In the genomic region with DNA sequence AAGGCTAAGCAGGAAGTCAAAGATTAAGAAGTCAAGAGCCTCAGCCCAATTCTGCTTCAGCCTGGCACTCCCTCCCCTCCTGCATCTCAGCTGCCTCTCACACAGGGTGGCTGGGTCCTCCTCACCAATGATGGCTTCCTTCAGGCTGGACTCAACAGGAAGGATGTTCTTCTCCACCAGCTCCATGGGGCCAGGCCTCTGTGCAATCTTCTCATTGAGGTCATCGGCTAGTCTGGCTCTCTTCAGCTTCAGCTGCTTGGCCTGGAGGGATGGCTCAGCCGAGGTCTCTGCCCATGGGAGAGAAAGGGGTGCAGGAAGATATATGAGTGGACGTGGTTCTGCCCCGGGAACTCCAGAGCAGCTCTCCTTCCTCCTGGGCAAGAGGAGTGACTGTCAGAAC, we compare ENCODE assay signal across 21 cellular contexts. TPM values are rescaled to one million over a fixed set of nuclear protein-coding genes. Genes with fewer than 3 reads are reported as not detected.
DNase-seq lines count a peak whose midpoint lies in the region; ATAC-seq lines count a peak whose summit lies in the region.
"Had no signal": no experiment of that assay in that cellular context is flagged by ENCODE, and none has a peak within 500 bp of the region (broad histone marks: within the 10 kb centered on the region; RNA-seq: fewer than 3 reads in every experiment).

No MANE protein-coding gene starts in this region.

- intact Hi-C loops in dendritic cell treated with granulocyte-macrophage colony-stimulating factor and Interleukin-4, amounts not matched to agents 40 ng/mL and 50 ng/mL, for 4 days (cut with micrococcal nuclease), result no loop called here

- no peak for ATAC-seq in T-helper 17 cell
- ATAC-seq in stimulated activated memory B cell treated with anti-CD40 and anti-IgM and Interleukin-4, amounts not matched to agents 10 μg/mL and 1 μg/mL and 100 μg/mL, for 72 hours, result no peak
- no peak for ATAC-seq in GM19035 (IDR thresholded peaks at IDR 0.05; ENCODE audit: unreplicated experiment)
- ATAC-seq: HepG2, Panc1 had no signal

- H3K27ac Mint-ChIP-seq in activated naive CD4-positive, alpha-beta T cell treated with anti-CD3 and anti-CD28 coated beads, Interleukin-2, amount 10 ng/mL, durations not matched to agents 7 days and 5 days, result peak overlapping the region; percentile 37
- H3K27ac Mint-ChIP-seq in T-helper 17 cell, result peak overlapping the region; percentile 85
- H3K27ac Mint-ChIP-seq in dendritic cell treated with granulocyte-macrophage colony-stimulating factor and Interleukin-4, amounts not matched to agents 40 ng/mL and 50 ng/mL, for 4 days, result peak overlapping the region; percentile 79
- H3K27ac Mint-ChIP-seq in stimulated activated memory B cell treated with anti-CD40 and anti-IgM and Interleukin-4, amounts not matched to agents 10 μg/mL and 1 μg/mL and 100 μg/mL, for 72 hours, result peak overlapping the region; percentile 75

- no peak for DNase-seq in activated naive CD4-positive, alpha-beta T cell treated with anti-CD3 and anti-CD28 coated beads, Interleukin-2, amount 10 ng/mL, durations not matched to agents 7 days and 5 days
- DNase-seq in activated naive CD4-positive, alpha-beta T cell treated with anti-CD3 and anti-CD28 coated beads, Interleukin-2, amount 50 U/mL, for 16 hours, result no peak
- no peak for DNase-seq in T-helper 17 cell
- DNase-seq in nucleus accumbens (lab: John Stamatoyannopoulos, UW), result no peak
- no peak for DNase-seq in ureter (ENCODE audit: low spot score)
- DNase-seq: activated CD4-positive, alpha-beta T cell treated with anti-CD3 and anti-CD28 coated beads, Interleukin-2, amount 50 U/mL, for 1 hour; central memory CD4-positive, alpha-beta T cell; NCI-H1048; NCI-H187; NCI-H524 treated with DMSO at 0.1 percent for 48 hours; stimulated activated CD4-positive, alpha-beta T cell treated with anti-CD3 and anti-CD28 coated beads, Interleukin-2, amount 100 ng/mL, for 24 hours; T-helper 2 cell had no signal

- H3K4me1 Mint-ChIP-seq in activated naive CD4-positive, alpha-beta T cell treated with anti-CD3 and anti-CD28 coated beads, Interleukin-2, amount 10 ng/mL, durations not matched to agents 7 days and 5 days, result peaks cover 5% of the 10 kb centered on the region
- peaks cover 28% of the 10 kb centered on the region for H3K4me1 Mint-ChIP-seq in T-helper 17 cell
- peaks cover 95% of the 10 kb centered on the region for H3K4me1 Mint-ChIP-seq in dendritic cell treated with granulocyte-macrophage colony-stimulating factor and Interleukin-4, amounts not matched to agents 40 ng/mL and 50 ng/mL, for 4 days (ENCODE audit: low read depth)
- peaks cover 42% of the 10 kb centered on the region for H3K4me1 Mint-ChIP-seq in stimulated activated memory B cell treated with anti-CD40 and anti-IgM and Interleukin-4, amounts not matched to agents 10 μg/mL and 1 μg/mL and 100 μg/mL, for 72 hours

- peaks cover 68% of the 10 kb centered on the region for H3K36me3 Mint-ChIP-seq in activated naive CD4-positive, alpha-beta T cell treated with anti-CD3 and anti-CD28 coated beads, Interleukin-2, amount 10 ng/mL, durations not matched to agents 7 days and 5 days
- H3K36me3 Mint-ChIP-seq in T-helper 17 cell (ENCODE audit: low read depth), result peaks cover 10% of the 10 kb centered on the region
- H3K36me3 Mint-ChIP-seq in dendritic cell treated with granulocyte-macrophage colony-stimulating factor and Interleukin-4, amounts not matched to agents 40 ng/mL and 50 ng/mL, for 4 days (ENCODE audit: low read depth), result peaks cover 96% of the 10 kb centered on the region
- peaks cover 62% of the 10 kb centered on the region for H3K36me3 Mint-ChIP-seq in stimulated activated memory B cell treated with anti-CD40 and anti-IgM and Interleukin-4, amounts not matched to agents 10 μg/mL and 1 μg/mL and 100 μg/mL, for 72 hours

- H3K9me3 ChIP-seq in T-helper 17 cell (ENCODE audit: control insufficient read depth, low read length, poor library complexity, severe bottlenecking), result no peaks in the 10 kb centered on the region
- H3K9me3 ChIP-seq: BLaER1 treated with 17β-estradiol and CSF1 and Interleukin-3, amounts not matched to agents 10 nM and 100 nM; suprapubic skin; vagina had no signal

- CTCF ChIA-PET in activated naive CD4-positive, alpha-beta T cell treated with anti-CD3 and anti-CD28 coated beads, Interleukin-2, amount 10 ng/mL, durations not matched to agents 7 days and 5 days (lab: Charles Lee), result interaction anchor here (1.5 to 5.2 kb wide), 3 partner anchors 7 to 216 kb away, joined by 4 to 24 read pairs (median 5); no protein-coding TSS in a partner anchor

- no peak overlapping the region for H3K4me3 Mint-ChIP-seq in activated naive CD4-positive, alpha-beta T cell treated with anti-CD3 and anti-CD28 coated beads, Interleukin-2, amount 10 ng/mL, durations not matched to agents 7 days and 5 days
- no peak overlapping the region for H3K4me3 Mint-ChIP-seq in T-helper 17 cell
- no peak overlapping the region for H3K4me3 Mint-ChIP-seq in dendritic cell treated with granulocyte-macrophage colony-stimulating factor and Interleukin-4, amounts not matched to agents 40 ng/mL and 50 ng/mL, for 4 days
- H3K4me3 Mint-ChIP-seq in stimulated activated memory B cell treated with anti-CD40 and anti-IgM and Interleukin-4, amounts not matched to agents 10 μg/mL and 1 μg/mL and 100 μg/mL, for 72 hours, result no peak overlapping the region
- H3K4me3 Mint-ChIP-seq: activated naive CD4-positive, alpha-beta T cell treated with anti-CD3 and anti-CD28 coated beads, Interleukin-2, amount 50 U/mL, for 24 hours had no signal

- no peaks in the 10 kb centered on the region for H3K9me3 Mint-ChIP-seq in activated naive CD4-positive, alpha-beta T cell treated with anti-CD3 and anti-CD28 coated beads, Interleukin-2, amount 10 ng/mL, durations not matched to agents 7 days and 5 days
- no peaks in the 10 kb centered on the region for H3K9me3 Mint-ChIP-seq in dendritic cell treated with granulocyte-macrophage colony-stimulating factor and Interleukin-4, amounts not matched to agents 40 ng/mL and 50 ng/mL, for 4 days
- no peaks in the 10 kb centered on the region for H3K9me3 Mint-ChIP-seq in stimulated activated memory B cell treated with anti-CD40 and anti-IgM and Interleukin-4, amounts not matched to agents 10 μg/mL and 1 μg/mL and 100 μg/mL, for 72 hours
- H3K9me3 Mint-ChIP-seq: activated naive CD4-positive, alpha-beta T cell treated with anti-CD3 and anti-CD28 coated beads, Interleukin-2, amount 50 U/mL, for 24 hours had no signal

- no peaks in the 10 kb centered on the region for H3K27me3 Mint-ChIP-seq in activated naive CD4-positive, alpha-beta T cell treated with anti-CD3 and anti-CD28 coated beads, Interleukin-2, amount 10 ng/mL, durations not matched to agents 7 days and 5 days
- H3K27me3 Mint-ChIP-seq in T-helper 17 cell, result no peaks in the 10 kb centered on the region
- H3K27me3 Mint-ChIP-seq in dendritic cell treated with granulocyte-macrophage colony-stimulating factor and Interleukin-4, amounts not matched to agents 40 ng/mL and 50 ng/mL, for 4 days, result no peaks in the 10 kb centered on the region
- H3K27me3 Mint-ChIP-seq in stimulated activated memory B cell treated with anti-CD40 and anti-IgM and Interleukin-4, amounts not matched to agents 10 μg/mL and 1 μg/mL and 100 μg/mL, for 72 hours, result no peaks in the 10 kb centered on the region
- H3K27me3 Mint-ChIP-seq: activated naive CD4-positive, alpha-beta T cell treated with anti-CD3 and anti-CD28 coated beads, Interleukin-2, amount 50 U/mL, for 24 hours had no signal

RNA-seq across cellular contexts. Expression of a gene that starts 59.1 kb away (rescaled TPM):
- total RNA-seq in T-helper 17 cell (10 to 100 TPM; 56.7 to 79.4 TPM), ureter (80.2 TPM)
